15 cellular contexts compared by ENCODE assay signal in genomic region chr2:191108331-191108730, GRCh38.
"Had no signal": no experiment of that assay in that cellular context is flagged by ENCODE, and none has a peak within 500 bp of the region (broad histone marks: within the 10 kb centered on the region; RNA-seq: fewer than 3 reads in every experiment).

No MANE protein-coding gene starts in this region.

- DNase-seq: effector memory CD4-positive, alpha-beta T cell; foreskin keratinocyte; kidney glomerular epithelial cell; left ventricle myocardium superior; mucosa of descending colon; naive thymus-derived CD4-positive, alpha-beta T cell; SJCRH30; stimulated activated CD4-positive, alpha-beta T cell treated with anti-CD3 and anti-CD28 coated beads, Interleukin-12 subunit alpha, Interleukin-12 subunit beta, amount 100 ng/mL, for 4 hours; stimulated activated CD4-positive, alpha-beta T cell treated with anti-CD3 and anti-CD28 coated beads, Interleukin-2, amount 100 ng/mL, for 24 hours; T-helper 9 cell; transverse colon had no signal

- H3K36me3 ChIP-seq: neutrophil, SJCRH30, transverse colon had no signal

- H3K27me3 Mint-ChIP-seq: dendritic cell treated with granulocyte-macrophage colony-stimulating factor and Interleukin-4, amounts not matched to agents 40 ng/mL and 50 ng/mL, for 4 days; naive thymus-derived CD4-positive, alpha-beta T cell had no signal

- H3K4me1 ChIP-seq: parathyroid adenoma, SJCRH30, transverse colon had no signal

- H3K9ac ChIP-seq: parathyroid adenoma had no signal

- H3K27ac ChIP-seq: foreskin keratinocyte, neutrophil, parathyroid adenoma, SJCRH30, transverse colon had no signal

- H2AFZ ChIP-seq: parathyroid adenoma had no signal

- H3K4me3 ChIP-seq: mucosa of descending colon, SJCRH30, transverse colon had no signal

- H3K9me3 Mint-ChIP-seq: dendritic cell treated with granulocyte-macrophage colony-stimulating factor and Interleukin-4, amounts not matched to agents 40 ng/mL and 50 ng/mL, for 4 days; memory B cell; naive thymus-derived CD4-positive, alpha-beta T cell had no signal

- ATAC-seq: foreskin keratinocyte; left ventricle myocardium superior; mucosa of descending colon; naive thymus-derived CD4-positive, alpha-beta T cell had no signal

- H3K4me3 Mint-ChIP-seq: dendritic cell treated with granulocyte-macrophage colony-stimulating factor and Interleukin-4, amounts not matched to agents 40 ng/mL and 50 ng/mL, for 4 days; memory B cell had no signal

- H3K27ac Mint-ChIP-seq: dendritic cell treated with granulocyte-macrophage colony-stimulating factor and Interleukin-4, amounts not matched to agents 40 ng/mL and 50 ng/mL, for 4 days; memory B cell had no signal

- H3K9me3 ChIP-seq: mucosa of descending colon, neutrophil, SJCRH30, transverse colon had no signal

- H3K4me1 Mint-ChIP-seq: memory B cell had no signal

- H3K27me3 ChIP-seq: foreskin keratinocyte, neutrophil, transverse colon had no signal

- H3K36me3 Mint-ChIP-seq: memory B cell had no signal
